ENCODE assay signal across 8 cellular contexts in genomic region chr16:31093132-31093703, GRCh38. TPM values are rescaled to one million over a fixed set of nuclear protein-coding genes. Genes with fewer than 3 reads are reported as not detected.
DNase-seq lines count a peak whose midpoint lies in the region; ATAC-seq and TF ChIP-seq lines count a peak whose summit lies in the region.

No MANE protein-coding gene starts in this region.

- no peaks in the 10 kb centered on the region for H3K9me3 Mint-ChIP-seq in T-helper 2 cell treated with Interferon-gamma antibody and Interleukin-4, amounts not matched to agents 5 μg/mL and 100 μg/mL, for 36 hours

- H3K36me3 ChIP-seq in BLaER1 treated with 17β-estradiol and CSF1 and Interleukin-3, amounts not matched to agents 10 nM and 100 nM: peaks cover 22 to 46% (median 35%) of the 10 kb centered on the region in 11 experiments

- peak overlapping the region in 3 of 11 experiments; percentile 78 to 82 (median 81); a peak in 4 of 22 replicates for H3K27ac ChIP-seq in BLaER1 treated with 17β-estradiol and CSF1 and Interleukin-3, amounts not matched to agents 10 nM and 100 nM
- no peak overlapping the region for H3K27ac ChIP-seq in HL-60 (replicated peaks)

- H3K27me3 ChIP-seq in BLaER1 treated with 17β-estradiol and CSF1 and Interleukin-3, amounts not matched to agents 10 nM and 100 nM: no peaks in the 10 kb centered on the region
- no peaks in the 10 kb centered on the region for H3K27me3 ChIP-seq in HL-60 (ENCODE audit: insufficient read depth, poor library complexity, severe bottlenecking)

- peaks cover 12% of the 10 kb centered on the region for H3K36me3 Mint-ChIP-seq in T-helper 2 cell treated with Interferon-gamma antibody and Interleukin-4, amounts not matched to agents 5 μg/mL and 100 μg/mL, for 36 hours (ENCODE audit: low read depth)

- no peaks in the 10 kb centered on the region for H3K9me3 ChIP-seq in BLaER1 treated with 17β-estradiol and CSF1 and Interleukin-3, amounts not matched to agents 10 nM and 100 nM (replicated peaks in 1 of 11)

- peaks cover 13% of the 10 kb centered on the region for H3K4me1 Mint-ChIP-seq in T-helper 2 cell treated with Interferon-gamma antibody and Interleukin-4, amounts not matched to agents 5 μg/mL and 100 μg/mL, for 36 hours (ENCODE audit: low read depth)

- TF ChIP-seq CTCF in HL-60 (IDR thresholded peaks at IDR 0.05; ENCODE audit: insufficient read depth, low read length) (no peak), fibroblast of pulmonary artery (IDR thresholded peaks at IDR 0.05; ENCODE audit: low read length, missing control alignments) (no peak)

- H3K27ac Mint-ChIP-seq in T-helper 2 cell treated with Interferon-gamma antibody and Interleukin-4, amounts not matched to agents 5 μg/mL and 100 μg/mL, for 36 hours: peak overlapping the region; percentile 8

- H3K27me3 Mint-ChIP-seq in T-helper 2 cell treated with Interferon-gamma antibody and Interleukin-4, amounts not matched to agents 5 μg/mL and 100 μg/mL, for 36 hours (ENCODE audit: low read depth): no peaks in the 10 kb centered on the region

- H3K4me1 ChIP-seq in BLaER1 treated with 17β-estradiol and CSF1 and Interleukin-3, amounts not matched to agents 10 nM and 100 nM: peaks cover 20 to 46% (median 29%) of the 10 kb centered on the region in 10 experiments

- peak overlapping the region; percentile 80 to 90 (median 87); a peak in 20 of 22 replicates for H3K9ac ChIP-seq in BLaER1 treated with 17β-estradiol and CSF1 and Interleukin-3, amounts not matched to agents 10 nM and 100 nM

- intact Hi-C loops in posterior vena cava (cut with DNase I): loop anchor here in 1 of 2 donors (10.0 kb wide), 1 partner anchor 108 kb away; the partner anchor contains the start of gene HSD3B7

- H4K20me1 ChIP-seq in BLaER1 treated with 17β-estradiol and CSF1 and Interleukin-3, amounts not matched to agents 10 nM and 100 nM: peaks cover 0 to 43% (median 5%) of the 10 kb centered on the region in 11 experiments; a peak in 10 of 22 replicates

- H3K4me2 ChIP-seq in BLaER1 treated with 17β-estradiol and CSF1 and Interleukin-3, amounts not matched to agents 10 nM and 100 nM: peak overlapping the region; percentile 83 to 99 (median 97)

- peak overlapping the region; percentile 81 to 98 (median 92) for H3K4me3 ChIP-seq in BLaER1 treated with 17β-estradiol and CSF1 and Interleukin-3, amounts not matched to agents 10 nM and 100 nM
- H3K4me3 ChIP-seq in HL-60 (replicated peaks; ENCODE audit: insufficient read depth, low read length): peak overlapping the region; percentile 79
- H3K4me3 ChIP-seq in fibroblast of pulmonary artery (replicated peaks; ENCODE audit: low read depth, low read length): peak overlapping the region; percentile 91

- DNase-seq in HL-60 (ENCODE audit: low read depth in 1 of 2, low spot score in 1 of 2) (peak in 1 of 2 experiments; percentile 26), fibroblast of pulmonary artery (ENCODE audit: low read depth) (no peak), posterior vena cava (ENCODE audit: low spot score) (peak; percentile 72), activated gamma-delta T cell (lab: John Stamatoyannopoulos, UW) (no peak), AG08396 (ENCODE audit: low spot score) (no peak)
- DNase-seq in T-helper 2 cell treated with Interferon-gamma antibody and Interleukin-4, amounts not matched to agents 5 μg/mL and 100 μg/mL, for 36 hours (ENCODE audit: low spot score): no peak

- no peak for ATAC-seq in HG02840 (IDR thresholded peaks at IDR 0.05; ENCODE audit: low FRiP score, unreplicated experiment)

- H3K4me3 Mint-ChIP-seq in T-helper 2 cell treated with Interferon-gamma antibody and Interleukin-4, amounts not matched to agents 5 μg/mL and 100 μg/mL, for 36 hours: peak overlapping the region; percentile 91

RNA-seq across cellular contexts. Expression of gene VKORC1, which starts 1.4 kb away (rescaled TPM):
- 100 to 1,000 TPM in 1 of 2 donors, 10 to 100 TPM in 1; 77.8 to 113 TPM for total RNA-seq in posterior vena cava

RNA-seq across cellular contexts. Expression of gene PRSS53, which starts 4.5 kb away (rescaled TPM):
- total RNA-seq in posterior vena cava: 1 to 10 TPM; 1.5 to 3.5 TPM

RNA-seq across cellular contexts. Expression of gene BCKDK, which starts 15.0 kb away (rescaled TPM):
- total RNA-seq in posterior vena cava: 10 to 100 TPM; 29.8 to 30.6 TPM

RNA-seq across cellular contexts. Expression of gene ZNF646, which starts 19.0 kb away (rescaled TPM):
- total RNA-seq in posterior vena cava: 10 to 100 TPM; 10.1 to 11.7 TPM

RNA-seq across cellular contexts. Expression of gene ZNF668, which starts 19.2 kb away (rescaled TPM):
- 10 to 100 TPM; 12.1 to 14.6 TPM for total RNA-seq in posterior vena cava
